In the genomic region with DNA sequence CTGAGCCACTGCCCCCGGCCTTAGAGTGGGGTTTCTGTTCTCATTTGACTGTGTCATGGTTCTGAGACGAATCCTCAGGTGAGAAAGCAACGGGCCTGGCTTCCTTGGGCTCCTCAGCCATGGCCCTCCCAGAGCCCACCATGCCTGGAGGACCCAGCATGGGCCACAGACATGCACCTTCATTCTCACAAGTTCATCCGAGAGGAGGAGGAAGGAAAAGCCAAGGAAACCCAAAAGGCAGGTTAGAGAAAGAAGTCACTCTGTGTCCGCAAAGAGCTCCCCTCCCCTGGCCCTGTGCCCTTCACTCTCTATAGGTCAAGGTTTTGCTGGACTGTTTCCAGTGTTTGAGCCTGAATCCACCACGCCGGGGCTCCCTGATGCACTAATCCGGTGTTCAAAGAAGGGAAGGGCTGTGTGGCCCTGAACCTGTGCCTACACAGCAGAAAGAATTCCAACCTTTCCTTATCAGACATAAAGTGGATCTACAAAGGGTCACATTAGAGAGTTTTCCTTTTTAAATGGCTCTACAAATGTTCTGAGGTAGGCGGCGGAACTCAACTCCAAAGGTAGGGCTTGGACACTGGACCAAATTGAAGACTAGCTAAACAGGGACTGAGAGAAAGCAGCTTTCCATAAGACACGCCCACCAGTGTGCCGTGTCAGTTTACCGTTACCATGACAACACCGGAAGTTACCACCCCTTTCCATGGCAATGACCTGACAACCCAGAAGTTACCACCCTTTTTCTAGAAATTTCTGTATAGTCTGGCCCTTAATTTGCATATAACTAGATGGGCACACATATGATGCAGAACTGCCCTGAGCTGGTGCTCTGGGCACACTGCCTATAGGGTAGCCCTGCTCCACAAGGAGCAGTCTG, we compare ENCODE assay signal across 1 cellular context.
TF ChIP-seq lines count a peak whose summit lies in the region.

No MANE protein-coding gene starts in this region.

TF ChIP-seq in HepG2, 621 proteins besides CTCF, POLR2A, EP300 and RAD21 (continued from another document and continues in another):
- TF ChIP-seq ZBTB20 (CRISPR knock-in tag; IDR thresholded peaks at IDR 0.05; ENCODE audit: borderline replicate concordance, low read depth) (peak; percentile 75; the same call in 1 of the 2 replicates), ZNF362 (CRISPR knock-in tag; IDR thresholded peaks at IDR 0.05; ENCODE audit: borderline replicate concordance) (peak; percentile 63; the same call in 1 of the 2 replicates), PAX8 (CRISPR knock-in tag; IDR thresholded peaks at IDR 0.05; ENCODE audit: borderline replicate concordance) (peak; percentile 4; the same call in 1 of the 2 replicates), HDAC1 (CRISPR knock-in tag; IDR thresholded peaks at IDR 0.05) (peak; percentile 76), ZNF550 (CRISPR knock-in tag; IDR thresholded peaks at IDR 0.05; ENCODE audit: borderline replicate concordance) (no peak), FOXK2 (IDR thresholded peaks at IDR 0.05) (no peak), HDAC2 (CRISPR knock-in tag; IDR thresholded peaks at IDR 0.05) (peak; percentile 67), ZFP1 (CRISPR knock-in tag; IDR thresholded peaks at IDR 0.05) (no peak; the same call in none of the 2 replicates), ZNF331 (CRISPR knock-in tag; IDR thresholded peaks at IDR 0.05) (peak; percentile 85), ZNF501 (CRISPR knock-in tag; IDR thresholded peaks at IDR 0.05) (peak; percentile 73; the same call in 1 of the 2 replicates), MTF2 (CRISPR knock-in tag; IDR thresholded peaks at IDR 0.05; ENCODE audit: borderline replicate concordance) (peak; percentile 33; the same call in 1 of the 2 replicates), ZNF644 (CRISPR knock-in tag; IDR thresholded peaks at IDR 0.05; ENCODE audit: low read depth) (peak; percentile 98), CREBL2 (CRISPR knock-in tag; IDR thresholded peaks at IDR 0.05; ENCODE audit: borderline replicate concordance) (0 out of 2 replicates have a peak, but pooled peaks have one; percentile 46), TFE3 (CRISPR knock-in tag; IDR thresholded peaks at IDR 0.05) (peak; percentile 65), ZNF350 (CRISPR knock-in tag; IDR thresholded peaks at IDR 0.05; ENCODE audit: borderline replicate concordance, low read depth) (peak; percentile 47), RBFOX2 (IDR thresholded peaks at IDR 0.05; ENCODE audit: low read depth, low read length) (no peak), MBD4 (IDR thresholded peaks at IDR 0.05; ENCODE audit: borderline replicate concordance, low read length) (no peak), ZUFSP (CRISPR knock-in tag; IDR thresholded peaks at IDR 0.05; ENCODE audit: borderline replicate concordance) (no peak), ZNF317 (CRISPR knock-in tag; IDR thresholded peaks at IDR 0.05) (peak; percentile 46; the same call in 1 of the 2 replicates), SP1 (IDR thresholded peaks at IDR 0.05) (no peak), SP1 (CRISPR knock-in tag; IDR thresholded peaks at IDR 0.05) (peak; percentile 70; the same call in 1 of the 2 replicates), CERS6 (CRISPR knock-in tag; IDR thresholded peaks at IDR 0.05) (no peak), RERE (CRISPR knock-in tag; IDR thresholded peaks at IDR 0.05; ENCODE audit: low read depth) (peak; percentile 63; the same call in 1 of the 2 replicates), KLF16 (CRISPR knock-in tag; IDR thresholded peaks at IDR 0.05) (peak in 1 of 2 experiments; percentile 47; a peak in 1 of 4 replicates), ZNF431 (CRISPR knock-in tag; IDR thresholded peaks at IDR 0.05; ENCODE audit: borderline replicate concordance, low read depth) (peak; percentile 82; the same call in 1 of the 2 replicates), SOX5 (CRISPR knock-in tag; IDR thresholded peaks at IDR 0.05; ENCODE audit: borderline replicate concordance) (peak; percentile 75), ETV5 (CRISPR knock-in tag; IDR thresholded peaks at IDR 0.05; ENCODE audit: borderline replicate concordance) (peak; percentile 86), ZNF879 (CRISPR knock-in tag; IDR thresholded peaks at IDR 0.05) (0 out of 2 replicates have a peak, but pooled peaks have one; percentile 37)
- TF ChIP-seq, protein P1, sequence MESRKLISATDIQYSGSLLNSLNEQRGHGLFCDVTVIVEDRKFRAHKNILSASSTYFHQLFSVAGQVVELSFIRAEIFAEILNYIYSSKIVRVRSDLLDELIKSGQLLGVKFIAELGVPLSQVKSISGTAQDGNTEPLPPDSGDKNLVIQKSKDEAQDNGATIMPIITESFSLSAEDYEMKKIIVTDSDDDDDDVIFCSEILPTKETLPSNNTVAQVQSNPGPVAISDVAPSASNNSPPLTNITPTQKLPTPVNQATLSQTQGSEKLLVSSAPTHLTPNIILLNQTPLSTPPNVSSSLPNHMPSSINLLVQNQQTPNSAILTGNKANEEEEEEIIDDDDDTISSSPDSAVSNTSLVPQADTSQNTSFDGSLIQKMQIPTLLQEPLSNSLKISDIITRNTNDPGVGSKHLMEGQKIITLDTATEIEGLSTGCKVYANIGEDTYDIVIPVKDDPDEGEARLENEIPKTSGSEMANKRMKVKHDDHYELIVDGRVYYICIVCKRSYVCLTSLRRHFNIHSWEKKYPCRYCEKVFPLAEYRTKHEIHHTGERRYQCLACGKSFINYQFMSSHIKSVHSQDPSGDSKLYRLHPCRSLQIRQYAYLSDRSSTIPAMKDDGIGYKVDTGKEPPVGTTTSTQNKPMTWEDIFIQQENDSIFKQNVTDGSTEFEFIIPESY (CRISPR knock-in tag; IDR thresholded peaks at IDR 0.05), result no peak
- TF ChIP-seq, protein P2, sequence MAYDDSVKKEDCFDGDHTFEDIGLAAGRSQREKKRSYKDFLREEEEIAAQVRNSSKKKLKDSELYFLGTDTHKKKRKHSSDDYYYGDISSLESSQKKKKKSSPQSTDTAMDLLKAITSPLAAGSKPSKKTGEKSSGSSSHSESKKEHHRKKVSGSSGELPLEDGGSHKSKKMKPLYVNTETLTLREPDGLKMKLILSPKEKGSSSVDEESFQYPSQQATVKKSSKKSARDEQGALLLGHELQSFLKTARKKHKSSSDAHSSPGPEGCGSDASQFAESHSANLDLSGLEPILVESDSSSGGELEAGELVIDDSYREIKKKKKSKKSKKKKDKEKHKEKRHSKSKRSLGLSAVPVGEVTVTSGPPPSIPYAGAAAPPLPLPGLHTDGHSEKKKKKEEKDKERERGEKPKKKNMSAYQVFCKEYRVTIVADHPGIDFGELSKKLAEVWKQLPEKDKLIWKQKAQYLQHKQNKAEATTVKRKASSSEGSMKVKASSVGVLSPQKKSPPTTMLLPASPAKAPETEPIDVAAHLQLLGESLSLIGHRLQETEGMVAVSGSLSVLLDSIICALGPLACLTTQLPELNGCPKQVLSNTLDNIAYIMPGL (CRISPR knock-in tag; IDR thresholded peaks at IDR 0.05; ENCODE audit: borderline replicate concordance in 1 of 2, low read depth in 1 of 2), result peak in 1 of 2 experiments; percentile 10; a peak in 1 of 4 replicates
- TF ChIP-seq, protein P3, sequence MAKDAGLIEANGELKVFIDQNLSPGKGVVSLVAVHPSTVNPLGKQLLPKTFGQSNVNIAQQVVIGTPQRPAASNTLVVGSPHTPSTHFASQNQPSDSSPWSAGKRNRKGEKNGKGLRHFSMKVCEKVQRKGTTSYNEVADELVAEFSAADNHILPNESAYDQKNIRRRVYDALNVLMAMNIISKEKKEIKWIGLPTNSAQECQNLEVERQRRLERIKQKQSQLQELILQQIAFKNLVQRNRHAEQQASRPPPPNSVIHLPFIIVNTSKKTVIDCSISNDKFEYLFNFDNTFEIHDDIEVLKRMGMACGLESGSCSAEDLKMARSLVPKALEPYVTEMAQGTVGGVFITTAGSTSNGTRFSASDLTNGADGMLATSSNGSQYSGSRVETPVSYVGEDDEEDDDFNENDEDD (CRISPR knock-in tag; IDR thresholded peaks at IDR 0.05; ENCODE audit: borderline replicate concordance), result 0 out of 2 replicates have a peak, but pooled peaks have one; percentile 5
- TF ChIP-seq, protein P4, sequence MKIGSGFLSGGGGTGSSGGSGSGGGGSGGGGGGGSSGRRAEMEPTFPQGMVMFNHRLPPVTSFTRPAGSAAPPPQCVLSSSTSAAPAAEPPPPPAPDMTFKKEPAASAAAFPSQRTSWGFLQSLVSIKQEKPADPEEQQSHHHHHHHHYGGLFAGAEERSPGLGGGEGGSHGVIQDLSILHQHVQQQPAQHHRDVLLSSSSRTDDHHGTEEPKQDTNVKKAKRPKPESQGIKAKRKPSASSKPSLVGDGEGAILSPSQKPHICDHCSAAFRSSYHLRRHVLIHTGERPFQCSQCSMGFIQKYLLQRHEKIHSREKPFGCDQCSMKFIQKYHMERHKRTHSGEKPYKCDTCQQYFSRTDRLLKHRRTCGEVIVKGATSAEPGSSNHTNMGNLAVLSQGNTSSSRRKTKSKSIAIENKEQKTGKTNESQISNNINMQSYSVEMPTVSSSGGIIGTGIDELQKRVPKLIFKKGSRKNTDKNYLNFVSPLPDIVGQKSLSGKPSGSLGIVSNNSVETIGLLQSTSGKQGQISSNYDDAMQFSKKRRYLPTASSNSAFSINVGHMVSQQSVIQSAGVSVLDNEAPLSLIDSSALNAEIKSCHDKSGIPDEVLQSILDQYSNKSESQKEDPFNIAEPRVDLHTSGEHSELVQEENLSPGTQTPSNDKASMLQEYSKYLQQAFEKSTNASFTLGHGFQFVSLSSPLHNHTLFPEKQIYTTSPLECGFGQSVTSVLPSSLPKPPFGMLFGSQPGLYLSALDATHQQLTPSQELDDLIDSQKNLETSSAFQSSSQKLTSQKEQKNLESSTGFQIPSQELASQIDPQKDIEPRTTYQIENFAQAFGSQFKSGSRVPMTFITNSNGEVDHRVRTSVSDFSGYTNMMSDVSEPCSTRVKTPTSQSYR (CRISPR knock-in tag; IDR thresholded peaks at IDR 0.05; ENCODE audit: borderline replicate concordance), result 0 out of 2 replicates have a peak, but pooled peaks have one; percentile 18
